Comparison of ENCODE assay signal across 8 cellular contexts in the genomic region with DNA sequence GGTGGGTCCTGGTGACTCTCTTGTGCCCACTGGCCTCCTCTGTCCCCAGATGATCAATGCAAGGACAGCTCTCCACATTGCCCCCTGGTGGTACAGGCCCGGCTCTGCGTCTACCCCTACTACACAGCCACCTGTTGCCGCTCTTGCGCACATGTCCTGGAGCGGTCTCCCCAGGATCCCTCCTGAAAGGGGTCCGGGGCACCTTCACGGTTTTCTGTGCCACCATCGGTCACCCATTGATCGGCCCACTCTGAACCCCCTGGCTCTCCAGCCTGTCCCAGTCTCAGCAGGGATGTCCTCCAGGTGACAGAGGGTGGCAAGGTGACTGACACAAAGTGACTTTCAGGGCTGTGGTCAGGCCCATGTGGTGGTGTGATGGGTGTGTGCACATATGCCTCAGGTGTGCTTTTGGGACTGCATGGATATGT. TPM values are rescaled to one million over a fixed set of nuclear protein-coding genes. Genes with fewer than 3 reads are reported as not detected.
DNase-seq lines count a peak whose midpoint lies in the region; ATAC-seq, FAIRE-seq and TF ChIP-seq lines count a peak whose summit lies in the region.

No MANE protein-coding gene starts in this region.

- peak overlapping the region; percentile 96 to 100 (median 98) for H3K27ac Mint-ChIP-seq in CD8-positive, alpha-beta memory T cell
- H3K27ac Mint-ChIP-seq in IgD-negative memory B cell, result peak overlapping the region; percentile 98 to 100 (median 99)

- ATAC-seq in gastroesophageal sphincter (no peak), omental fat pad (ENCODE audit: low FRiP score) (no peak)

- no peaks in the 10 kb centered on the region for H3K27me3 ChIP-seq in CD8-positive, alpha-beta memory T cell (ENCODE audit: insufficient read depth, low read length, poor library complexity, severe bottlenecking)
- no peaks in the 10 kb centered on the region for H3K27me3 ChIP-seq in gastroesophageal sphincter

- peaks cover 47 to 57% (median 48%) of the 10 kb centered on the region in 3 donors for H3K4me1 Mint-ChIP-seq in CD8-positive, alpha-beta memory T cell
- H3K4me1 Mint-ChIP-seq in IgD-negative memory B cell, result peaks cover 20 to 26% (median 20%) of the 10 kb centered on the region in 3 donors

- H3K27ac ChIP-seq in CD8-positive, alpha-beta memory T cell (ENCODE audit: low read depth, low read length), result no peak overlapping the region
- peak overlapping the region; percentile 97 to 100 (median 100) for H3K27ac ChIP-seq in gastroesophageal sphincter

- DNase-seq in CD8-positive, alpha-beta memory T cell, result peak; percentile 57 to 80 (median 65)
- peak; percentile 61 for DNase-seq in RKO (ENCODE audit: low spot score)
- peak; percentile 88 for DNase-seq in activated effector memory CD4-positive, alpha-beta T cell treated with anti-CD3 and anti-CD28 coated beads, Interleukin-2, amount 50 U/mL, for 16 hours
- no peak for DNase-seq in omental fat pad (ENCODE audit: low spot score)
- DNase-seq in urothelium cell line (ENCODE audit: low spot score), result peak; percentile 77
- no peak for DNase-seq in middle frontal gyrus (ENCODE audit: extremely low spot score, low spot score)

- H3K4me3 ChIP-seq in CD8-positive, alpha-beta memory T cell (ENCODE audit: low read length), result peak overlapping the region; percentile 33
- peak overlapping the region in 1 of 2 donors; percentile 64 for H3K4me3 ChIP-seq in gastroesophageal sphincter

- 16% methylated on average over 7 of the region's 9 CpGs; no CpG with 5 or more reads in 1 of the 2 donors for WGBS in gastroesophageal sphincter (ENCODE audit: low coverage in 1 of 2), 2 donors

- CTCF ChIA-PET in CD8-positive, alpha-beta memory T cell (lab: Charles Lee), result interaction anchor here (0.7 to 9.1 kb wide), 28 partner anchors 8 to 446 kb away, joined by 3 to 325 read pairs (median 5); partner anchors contain the start of genes ADAMTSL4, ENSA, GOLPH3L and MCL1

- no peaks in the 10 kb centered on the region for H3K9me3 Mint-ChIP-seq in CD8-positive, alpha-beta memory T cell
- no peaks in the 10 kb centered on the region for H3K9me3 Mint-ChIP-seq in IgD-negative memory B cell

- H3K36me3 Mint-ChIP-seq in CD8-positive, alpha-beta memory T cell, result peaks cover 0 to 14% (median 6%) of the 10 kb centered on the region in 3 donors
- H3K36me3 Mint-ChIP-seq in IgD-negative memory B cell, result no peaks in the 10 kb centered on the region

- POLR2A ChIA-PET in CD8-positive, alpha-beta memory T cell (lab: Charles Lee), result interaction anchor here (3.1 to 11.0 kb wide), 4 partner anchors 10 to 69 kb away, joined by 15 to 486 read pairs (median 46); partner anchors contain the start of genes ADAMTSL4, ENSA and MCL1

- H3K4me3 Mint-ChIP-seq in CD8-positive, alpha-beta memory T cell, result peak overlapping the region; percentile 85 to 98 (median 97)
- peak overlapping the region; percentile 54 to 95 (median 76) for H3K4me3 Mint-ChIP-seq in IgD-negative memory B cell

- TF ChIP-seq EP300 in gastroesophageal sphincter (IDR thresholded peaks at IDR 0.05), result no peak

- H3K27me3 Mint-ChIP-seq in CD8-positive, alpha-beta memory T cell, result peaks cover 0 to 3% of the 10 kb centered on the region in 2 donors
- no peaks in the 10 kb centered on the region for H3K27me3 Mint-ChIP-seq in IgD-negative memory B cell

- no peaks in the 10 kb centered on the region for H3K9me3 ChIP-seq in CD8-positive, alpha-beta memory T cell (ENCODE audit: low read length)
- H3K9me3 ChIP-seq in gastroesophageal sphincter, result no peaks in the 10 kb centered on the region

- no peak for TF ChIP-seq POLR2A in gastroesophageal sphincter (IDR thresholded peaks at IDR 0.05)

- H3K36me3 ChIP-seq in CD8-positive, alpha-beta memory T cell (ENCODE audit: insufficient read depth, low read length), result no peaks in the 10 kb centered on the region
- peaks cover 0 to 31% of the 10 kb centered on the region in 2 donors for H3K36me3 ChIP-seq in gastroesophageal sphincter

- H3K4me1 ChIP-seq in CD8-positive, alpha-beta memory T cell (ENCODE audit: insufficient read depth, low read length), result peaks cover 45% of the 10 kb centered on the region
- peaks cover 27 to 76% (median 47%) of the 10 kb centered on the region in 3 donors for H3K4me1 ChIP-seq in gastroesophageal sphincter

- FAIRE-seq in urothelium cell line (lab: Jason Lieb, UNC), result peak; percentile 76

- TF ChIP-seq CTCF in gastroesophageal sphincter (IDR thresholded peaks at IDR 0.05) (peak in 3 of 4 experiments; percentile 90 to 96 (median 91)), omental fat pad (IDR thresholded peaks at IDR 0.05) (peak in 2 of 3 donors; percentile 63 to 66)

RNA-seq across cellular contexts. Expression of gene ADAMTSL4, which starts 10.8 kb away (rescaled TPM):
- total RNA-seq in CD8-positive, alpha-beta memory T cell, result under 1 TPM; 0.22 to 0.31 TPM
- not detected for polyA plus RNA-seq in CD8-positive, alpha-beta memory T cell
- polyA plus RNA-seq in IgD-negative memory B cell, result 0.30 TPM
- 10 to 100 TPM; 27.1 to 66.5 (median 36.3) TPM for total RNA-seq in gastroesophageal sphincter
- 10 to 100 TPM; 33.7 to 46.6 (median 39.9) TPM for total RNA-seq in omental fat pad

RNA-seq across cellular contexts. Expression of gene MCL1, which starts 19.4 kb away (rescaled TPM):
- 100 to 1,000 TPM; 211 to 216 TPM for total RNA-seq in CD8-positive, alpha-beta memory T cell
- polyA plus RNA-seq in CD8-positive, alpha-beta memory T cell, result 168 TPM
- polyA plus RNA-seq in IgD-negative memory B cell, result 99.6 TPM
- total RNA-seq in gastroesophageal sphincter, result 100 to 1,000 TPM; 212 to 353 (median 317) TPM
- 100 to 1,000 TPM; 505 to 845 (median 657) TPM for total RNA-seq in omental fat pad

RNA-seq across cellular contexts. Expression of gene FALEC, which starts 44.5 kb away (rescaled TPM):
- not detected for total RNA-seq in CD8-positive, alpha-beta memory T cell
- not detected for polyA plus RNA-seq in CD8-positive, alpha-beta memory T cell
- 1.0 TPM for polyA plus RNA-seq in IgD-negative memory B cell
- total RNA-seq in gastroesophageal sphincter, result not detected
- total RNA-seq in omental fat pad, result not detected

RNA-seq across cellular contexts. Expression of gene ECM1, which starts 52.1 kb away (rescaled TPM):
- 1 to 10 TPM; 1.3 to 1.5 TPM for total RNA-seq in CD8-positive, alpha-beta memory T cell
- 0.09 TPM for polyA plus RNA-seq in CD8-positive, alpha-beta memory T cell
- 0.11 TPM for polyA plus RNA-seq in IgD-negative memory B cell
- total RNA-seq in gastroesophageal sphincter, result 10 to 100 TPM; 12.6 to 29.7 (median 19.4) TPM
- total RNA-seq in omental fat pad, result 10 to 100 TPM; 10.8 to 24.8 (median 18.5) TPM

Comparison
In these comparisons a context has a peak if more than half of its experiments do, and no peak if none do; other contexts are left out.
1. DNase-seq: peak in CD8-positive, alpha-beta memory T cell (5 of 5), RKO (single experiment), activated effector memory CD4-positive, alpha-beta T cell treated with anti-CD3 and anti-CD28 coated beads, Interleukin-2, amount 50 U/mL, for 16 hours (single experiment) and urothelium cell line (single experiment); none in omental fat pad (single experiment) and middle frontal gyrus (single experiment).
2. RNA of gene ADAMTSL4, which starts 10.8 kb away (total RNA-seq): 27.1 to 66.5 TPM in gastroesophageal sphincter and 33.7 to 46.6 TPM in omental fat pad; 0.22 to 0.31 TPM in CD8-positive, alpha-beta memory T cell; every median in the first group is over 10 times any median in the second.